In the genomic region with DNA sequence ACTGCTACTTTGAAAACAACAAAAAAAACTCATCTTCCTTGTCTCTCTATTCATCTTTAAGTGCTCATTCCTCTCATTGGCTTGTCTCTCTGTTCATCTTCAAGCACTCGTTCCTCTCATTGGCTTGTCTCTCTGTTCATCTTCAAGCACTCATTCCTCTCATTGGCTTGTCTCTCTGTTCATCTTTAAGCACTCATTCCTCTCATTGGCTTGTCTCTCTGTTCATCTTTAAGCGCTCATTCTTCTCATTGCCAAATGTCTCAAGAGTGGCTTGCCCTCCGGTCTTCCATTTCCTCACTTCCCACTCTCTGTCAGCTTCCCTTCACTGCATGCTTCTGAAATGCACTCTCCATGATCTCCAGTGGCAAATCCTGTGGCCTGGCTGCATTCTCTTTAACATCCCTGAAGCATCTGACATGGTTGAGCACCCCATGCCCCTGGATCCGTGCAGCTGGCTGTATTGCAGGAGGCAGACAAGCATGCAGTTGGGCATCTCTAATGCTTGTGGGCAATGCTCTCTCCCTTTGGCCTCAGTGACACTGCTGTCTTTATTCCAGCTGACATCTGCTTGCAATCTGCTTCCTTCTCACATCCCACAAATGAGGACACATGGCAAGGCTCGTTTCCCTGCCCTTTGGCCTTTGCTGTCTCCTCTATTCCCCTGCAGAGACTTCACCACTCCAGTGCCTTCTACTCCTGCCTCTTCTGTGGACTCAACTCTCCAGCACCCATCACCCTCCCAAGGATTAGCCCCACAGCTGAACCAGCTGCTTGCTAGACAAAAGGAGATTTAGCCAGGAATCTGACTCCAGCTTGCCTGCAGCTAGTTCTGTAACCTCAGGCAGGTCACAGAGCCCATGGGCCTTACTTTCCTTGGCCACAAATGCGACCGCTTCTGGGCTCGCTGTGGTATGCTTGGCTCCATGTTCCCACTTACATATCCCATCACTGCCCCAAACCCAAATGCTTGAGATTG, we compare ENCODE assay signal across 19 cellular contexts.
DNase-seq lines count a peak whose midpoint lies in the region; ATAC-seq, FAIRE-seq and TF ChIP-seq lines count a peak whose summit lies in the region.
"Had no signal": no experiment of that assay in that cellular context is flagged by ENCODE, and none has a peak within 500 bp of the region (broad histone marks: within the 10 kb centered on the region; RNA-seq: fewer than 3 reads in every experiment).

No MANE protein-coding gene starts in this region.

- TF ChIP-seq POLR2A in HepG2 (IDR thresholded peaks at IDR 0.05; ENCODE audit: insufficient read depth in 1 of 2, low read depth in 2 of 2, low read length in 2 of 2) = no peak

- H3K36me3 Mint-ChIP-seq in endodermal cell (ENCODE audit: low read depth) = no peaks in the 10 kb centered on the region

- intact Hi-C loops in HepG2 (cut with micrococcal nuclease; ENCODE audit: unreplicated experiment) = no loop called here

- no peak overlapping the region for H2BK5ac ChIP-seq in trophoblast cell (ENCODE audit: low read depth, low read length, poor library complexity)

- H3K9me3 ChIP-seq in endodermal cell (ENCODE audit: control insufficient read depth, low read length) (no peaks in the 10 kb centered on the region), trophoblast cell (ENCODE audit: insufficient read depth, low read depth, low read length) (peaks cover 2% of the 10 kb centered on the region), HepG2 (ENCODE audit: low read length) (no peaks in the 10 kb centered on the region)
- H3K9me3 ChIP-seq: A549 had no signal

- H4K12ac ChIP-seq in trophoblast cell (ENCODE audit: low read depth, low read length) = no peak overlapping the region

- no peaks in the 10 kb centered on the region for H3K79me1 ChIP-seq in trophoblast cell (ENCODE audit: low read length)

- H3K4me3 ChIP-seq in endodermal cell (ENCODE audit: low read length) (no peak overlapping the region), trophoblast cell (ENCODE audit: low read depth, low read length) (peak overlapping the region; percentile 37), HepG2 (replicated peaks in 1 of 3; ENCODE audit: insufficient read depth in 1 of 3, low read depth in 2 of 3, low read length in 3 of 3) (no peak overlapping the region)
- H3K4me3 ChIP-seq: A549, PC-9, SK-N-MC had no signal

- POLR2A ChIA-PET in HepG2 (lab: Yijun Ruan, JAX) = no interaction called here

- no peaks in the 10 kb centered on the region for H3K27me3 ChIP-seq in endodermal cell (ENCODE audit: control insufficient read depth, insufficient read depth, low read length, poor library complexity, severe bottlenecking)
- H3K27me3 ChIP-seq in trophoblast cell (ENCODE audit: insufficient read depth, low read length) = no peaks in the 10 kb centered on the region
- H3K27me3 ChIP-seq in HepG2 (ENCODE audit: control insufficient read depth in 1 of 2, insufficient read depth in 2 of 2, low read length in 2 of 2) = no peaks in the 10 kb centered on the region

- BruUV-seq in HepG2 (replicated peaks; lab: Mats Ljungman, UMichigan) = no TSS peak

- H3K14ac ChIP-seq in trophoblast cell (ENCODE audit: low read length) = no peak overlapping the region

- TF ChIP-seq CTCF in endodermal cell (conservative IDR thresholded peaks at IDR 0.05) = no peak
- no peak for TF ChIP-seq CTCF in HepG2 (CRISPR knock-in tag; IDR thresholded peaks at IDR 0.05)

- H3K4me1 Mint-ChIP-seq in endodermal cell = no peaks in the 10 kb centered on the region

- H3K4me1 ChIP-seq in endodermal cell (ENCODE audit: control insufficient read depth, insufficient read depth, low read length) (no peaks in the 10 kb centered on the region), trophoblast cell (ENCODE audit: control insufficient read depth in 1 of 2, insufficient read depth in 2 of 2, low read length in 2 of 2) (no peaks in the 10 kb centered on the region), HepG2 (ENCODE audit: insufficient read depth, low read length) (peaks cover 12% of the 10 kb centered on the region)

- H3K27me3 Mint-ChIP-seq in endodermal cell (ENCODE audit: insufficient read depth) = no peaks in the 10 kb centered on the region

- TF ChIP-seq EP300 in HepG2 (IDR thresholded peaks at IDR 0.05; ENCODE audit: low read depth in 2 of 2, low read length in 2 of 2) (no peak), HepG2 (CRISPR knock-in tag; IDR thresholded peaks at IDR 0.05; ENCODE audit: borderline replicate concordance) (no peak)

- no peak overlapping the region for H4K8ac ChIP-seq in trophoblast cell (ENCODE audit: low read depth, low read length)

- H2AFZ ChIP-seq in trophoblast cell (ENCODE audit: insufficient read depth, low read length, poor library complexity) = no peak overlapping the region
- H2AFZ ChIP-seq in HepG2 (ENCODE audit: low read length) = no peak overlapping the region
- H2AFZ ChIP-seq: PC-9 had no signal

- no peak for FAIRE-seq in HepG2 (lab: Jason Lieb, UNC)
- FAIRE-seq: A549, HTR-8/SVneo had no signal

- CTCF ChIA-PET in HepG2 (lab: Yijun Ruan, JAX; ENCODE audit: low intra/inter-chr PET ratio, low total read pairs) = no interaction called here

- H3K27ac Mint-ChIP-seq in endodermal cell = no peak overlapping the region

- no peak overlapping the region for H2AK5ac ChIP-seq in trophoblast cell (ENCODE audit: low read length)

- H4K20me1 ChIP-seq in HepG2 (ENCODE audit: insufficient read depth, low read length) = no peaks in the 10 kb centered on the region

- no peak overlapping the region for H3K9ac ChIP-seq in endodermal cell (ENCODE audit: extremely low read depth, low read length, poor library complexity, severe bottlenecking)
- H3K9ac ChIP-seq in trophoblast cell (ENCODE audit: low read length) = no peak overlapping the region
- no peak overlapping the region for H3K9ac ChIP-seq in HepG2 (ENCODE audit: insufficient read depth, low read depth, low read length)

- WGBS in endodermal cell (ENCODE audit: insufficient coverage in 1 of 2, insufficient read length in 1 of 2), 2 experiments = 88 to 92% methylated on average over 7 to 8 of the region's 8 CpGs
- no CpG with 5 or more reads among the region's 8 CpGs for WGBS in trophoblast cell (ENCODE audit: extremely low coverage, insufficient coverage, insufficient read length)
- 67% methylated on average over 8 of the region's 8 CpGs for WGBS in HepG2 (ENCODE audit: low lambda C conversion rate)

- H2BK120ac ChIP-seq in trophoblast cell (ENCODE audit: insufficient read depth, low read length, poor library complexity) = no peak overlapping the region

- H3K23ac ChIP-seq in trophoblast cell (ENCODE audit: low read length) = no peak overlapping the region

- H4K91ac ChIP-seq in trophoblast cell (ENCODE audit: low read depth, low read length) = no peak overlapping the region

- H3K9me3 Mint-ChIP-seq in endodermal cell = no peaks in the 10 kb centered on the region

- no peak overlapping the region for H3K4me2 ChIP-seq in trophoblast cell (ENCODE audit: low read length)
- H3K4me2 ChIP-seq in HepG2 (ENCODE audit: low read depth, low read length) = no peak overlapping the region
- H3K4me2 ChIP-seq: A549, PC-9 had no signal

- no peaks in the 10 kb centered on the region for H3K36me3 ChIP-seq in endodermal cell (ENCODE audit: control insufficient read depth, insufficient read depth, low read length)
- no peaks in the 10 kb centered on the region for H3K36me3 ChIP-seq in trophoblast cell (ENCODE audit: control insufficient read depth in 1 of 2, insufficient read depth in 2 of 2, low read length in 2 of 2)
- H3K36me3 ChIP-seq in HepG2 (replicated peaks in 1 of 2; ENCODE audit: control insufficient read depth in 1 of 2, insufficient read depth in 2 of 2, low read length in 2 of 2) = no peaks in the 10 kb centered on the region

- no peak for TF ChIP-seq RAD21 in HepG2 (CRISPR knock-in tag; IDR thresholded peaks at IDR 0.05)

- no peak; the same call in 2 of the 3 replicates for ATAC-seq in HepG2
- no peak for ATAC-seq in GM19023 (IDR thresholded peaks at IDR 0.05; ENCODE audit: unreplicated experiment)
- ATAC-seq: A549 had no signal

- no peak overlapping the region for H3K18ac ChIP-seq in trophoblast cell (ENCODE audit: low read length)

- no peak overlapping the region for H2BK12ac ChIP-seq in trophoblast cell (ENCODE audit: low read length)

- no peak overlapping the region for H3K4ac ChIP-seq in trophoblast cell (ENCODE audit: low read depth, low read length)

- H3K27ac ChIP-seq in endodermal cell (ENCODE audit: low read depth, low read length) (no peak overlapping the region), trophoblast cell (ENCODE audit: low read depth, low read length) (no peak overlapping the region), HepG2 (ENCODE audit: extremely low read length, insufficient read depth, low read length) (no peak overlapping the region)
- H3K27ac ChIP-seq: A549, HL-60, PC-9, SK-N-MC had no signal

- in situ Hi-C loops in HepG2 (cut with HindIII; ENCODE audit: extremely low pct_ligation_motif_present, low pct_unique_long_range_greater_than_20kb) = no loop called here

- H3K4me3 Mint-ChIP-seq in endodermal cell = no peak overlapping the region

- no peaks in the 10 kb centered on the region for H3K79me2 ChIP-seq in trophoblast cell (ENCODE audit: control insufficient read depth, insufficient read depth, low read length, poor library complexity)
- no peaks in the 10 kb centered on the region for H3K79me2 ChIP-seq in HepG2 (ENCODE audit: insufficient read depth, low read length)

- DNase-seq in EH (ENCODE audit: low read depth) = peak; percentile 15
- DNase-seq in NCI-H82 treated with DMSO at 0.1 percent for 48 hours (lab: John Stamatoyannopoulos, UW; ENCODE audit: unreplicated experiment) = peak; percentile 86
- DNase-seq in endodermal cell = peak; percentile 31
- peak in 1 of 2 donors; percentile 54 for DNase-seq in trophoblast cell
- no peak for DNase-seq in HepG2 (ENCODE audit: low spot score)
- no peak for DNase-seq in activated CD4-positive, alpha-beta T cell treated with anti-CD3 and anti-CD28 coated beads for 4 hours
- no peak for DNase-seq in stimulated activated CD8-positive, alpha-beta memory T cell treated with anti-CD3 and anti-CD28 coated beads, Interleukin-4, amount 100 ng/mL, for 48 hours
- DNase-seq: DMS 273 treated with DMSO at 0.1 percent for 48 hours, HCEC 1CT, NCI-H1417, NCI-H1930, NCI-H2171, NCI-H446 treated with DMSO at 0.1 percent for 48 hours, PC-9 had no signal

TF ChIP-seq in HepG2, 621 proteins besides CTCF, POLR2A, EP300 and RAD21 (continues in another document):
- TF ChIP-seq RXRB (CRISPR knock-in tag; IDR thresholded peaks at IDR 0.05; ENCODE audit: borderline replicate concordance) = no peak
- TF ChIP-seq ZNF746 (CRISPR knock-in tag; IDR thresholded peaks at IDR 0.05) = no peak
- no peak for TF ChIP-seq RORA (CRISPR knock-in tag; IDR thresholded peaks at IDR 0.05)
- no peak for TF ChIP-seq THYN1 (CRISPR knock-in tag; IDR thresholded peaks at IDR 0.05; ENCODE audit: borderline replicate concordance, low read depth)

Comparison
In these comparisons a context has a peak if more than half of its experiments do, and no peak if none do; other contexts are left out.
1. DNase-seq: peak in EH (single experiment), NCI-H82 treated with DMSO at 0.1 percent for 48 hours (single experiment) and endodermal cell (single experiment); none in HepG2 (single experiment), activated CD4-positive, alpha-beta T cell treated with anti-CD3 and anti-CD28 coated beads for 4 hours (0 of 2) and stimulated activated CD8-positive, alpha-beta memory T cell treated with anti-CD3 and anti-CD28 coated beads, Interleukin-4, amount 100 ng/mL, for 48 hours (single experiment).